In genomic region chr14:104868811-104869572, GRCh38 we compare ENCODE assay signal across 26 cellular contexts. TPM values are rescaled to one million over a fixed set of nuclear protein-coding genes. Genes with fewer than 3 reads are reported as not detected.
DNase-seq lines count a peak whose midpoint lies in the region; ATAC-seq and TF ChIP-seq lines count a peak whose summit lies in the region.
"Had no signal": no experiment of that assay in that cellular context is flagged by ENCODE, and none has a peak within 500 bp of the region (broad histone marks: within the 10 kb centered on the region; RNA-seq: fewer than 3 reads in every experiment).

No MANE protein-coding gene starts in this region.

- peak overlapping the region; percentile 52 for H2AK9ac ChIP-seq in IMR-90 (replicated peaks; ENCODE audit: low read depth, low read length, poor library complexity)

- peaks cover 25 to 73% of the 10 kb centered on the region in 2 experiments for H3K79me1 ChIP-seq in IMR-90 (ENCODE audit: low read depth in 1 of 2, low read length in 2 of 2)
- H3K79me1 ChIP-seq in mesenchymal stem cell (replicated peaks; ENCODE audit: low read length, poor library complexity, severe bottlenecking), result peaks cover 47% of the 10 kb centered on the region

- peaks cover 75% of the 10 kb centered on the region for H4K20me1 ChIP-seq in IMR-90 (ENCODE audit: insufficient read depth, low read length)

- H3K4me1 Mint-ChIP-seq in MCF 10A (ENCODE audit: insufficient read depth, unreplicated experiment), result peaks cover 27% of the 10 kb centered on the region

- H4K8ac ChIP-seq in IMR-90 (ENCODE audit: low read depth in 2 of 2, low read length in 2 of 2), result no peak overlapping the region
- no peak overlapping the region for H4K8ac ChIP-seq in mesenchymal stem cell (ENCODE audit: low read length)

- H3K27ac ChIP-seq in breast epithelium, result no peak overlapping the region
- no peak overlapping the region for H3K27ac ChIP-seq in IMR-90 (ENCODE audit: insufficient read depth, low read length)
- H3K27ac ChIP-seq in mesenchymal stem cell (ENCODE audit: low read length, poor library complexity, severe bottlenecking), result no peak overlapping the region
- H3K27ac ChIP-seq in sigmoid colon, result no peak overlapping the region
- H3K27ac ChIP-seq: GM23248, KMS-11 had no signal

- H3K36me3 Mint-ChIP-seq in MCF 10A (ENCODE audit: insufficient read depth, unreplicated experiment), result peaks cover 6% of the 10 kb centered on the region
- H3K36me3 Mint-ChIP-seq: CD4-positive, CD25-positive, alpha-beta regulatory T cell; IgD-negative memory B cell had no signal

- H2AK5ac ChIP-seq in IMR-90 (ENCODE audit: low read depth, low read length) (no peak overlapping the region), mesenchymal stem cell (ENCODE audit: low read length, severe bottlenecking) (no peak overlapping the region)

- TF ChIP-seq EP300 in sigmoid colon (IDR thresholded peaks at IDR 0.05), result no peak

- H4K5ac ChIP-seq in IMR-90 (ENCODE audit: low read depth, low read length), result no peak overlapping the region

- H2BK5ac ChIP-seq in IMR-90 (ENCODE audit: low read depth, low read length, poor library complexity, severe bottlenecking) (no peak overlapping the region), mesenchymal stem cell (ENCODE audit: low read depth, low read length, poor library complexity, severe bottlenecking) (no peak overlapping the region)

- H3K4ac ChIP-seq in IMR-90 (ENCODE audit: low read depth, low read length) (no peak overlapping the region), mesenchymal stem cell (ENCODE audit: low read depth in 1 of 2, low read length in 2 of 2) (no peak overlapping the region)

- BruUV-seq in MCF 10A (replicated peaks; lab: Mats Ljungman, UMichigan), result TSS peak; percentile 4
- no TSS peak for BruUV-seq in IMR-90 (replicated peaks; lab: Mats Ljungman, UMichigan)

- H3K56ac ChIP-seq in IMR-90 (ENCODE audit: extremely low read depth, insufficient read depth, low read length), result no peak overlapping the region

- POLR2A ChIA-PET in MCF 10A (lab: Yijun Ruan, JAX) (no interaction called here), IMR-90 (lab: Charles Lee; ENCODE audit: unreplicated experiment) (no interaction called here)

- in situ Hi-C loops in IMR-90 (cut with MboI; ENCODE audit: low sequenced_read_pairs), result no loop called here

- H3K4me3 Mint-ChIP-seq in MCF 10A (ENCODE audit: unreplicated experiment), result no peak overlapping the region

- no peak overlapping the region for H3K23ac ChIP-seq in IMR-90 (ENCODE audit: low read depth, low read length)
- no peak overlapping the region for H3K23ac ChIP-seq in mesenchymal stem cell (ENCODE audit: low read length in 2 of 2)

- no peak overlapping the region for H3K4me3 ChIP-seq in breast epithelium
- no peak overlapping the region for H3K4me3 ChIP-seq in IMR-90 (ENCODE audit: insufficient read depth, low read depth, low read length)
- no peak overlapping the region for H3K4me3 ChIP-seq in mesenchymal stem cell (ENCODE audit: insufficient read depth in 1 of 2, low read depth in 1 of 2, low read length in 2 of 2)
- H3K4me3 ChIP-seq in sigmoid colon, result no peak overlapping the region
- H3K4me3 ChIP-seq in lower leg skin (ENCODE audit: low read depth, poor library complexity, severe bottlenecking), result no peak overlapping the region
- H3K4me3 ChIP-seq: GM23248, HAP-1 had no signal

- H2BK20ac ChIP-seq in IMR-90 (ENCODE audit: low read depth, low read length), result no peak overlapping the region

- TF ChIP-seq POLR2A in breast epithelium (IDR thresholded peaks at IDR 0.05), result no peak
- no peak for TF ChIP-seq POLR2A in IMR-90 (IDR thresholded peaks at IDR 0.05; ENCODE audit: low read depth, low read length)
- no peak for TF ChIP-seq POLR2A in sigmoid colon (IDR thresholded peaks at IDR 0.05)
- TF ChIP-seq POLR2A in lower leg skin (IDR thresholded peaks at IDR 0.05), result no peak

- H3K27ac Mint-ChIP-seq in MCF 10A (ENCODE audit: low read depth, unreplicated experiment), result no peak overlapping the region
- H3K27ac Mint-ChIP-seq: CD4-positive, CD25-positive, alpha-beta regulatory T cell; IgD-negative memory B cell had no signal

- no peaks in the 10 kb centered on the region for H3K36me3 ChIP-seq in breast epithelium
- H3K36me3 ChIP-seq in IMR-90 (ENCODE audit: control insufficient read depth, insufficient read depth, low read length), result peaks cover 5% of the 10 kb centered on the region; the same call in 1 of the 2 replicates
- peaks cover 7 to 49% of the 10 kb centered on the region in 2 experiments for H3K36me3 ChIP-seq in mesenchymal stem cell (ENCODE audit: control insufficient read depth in 1 of 2, insufficient read depth in 2 of 2, low read depth in 1 of 2, low read length in 2 of 2)
- H3K36me3 ChIP-seq in sigmoid colon, result peaks cover 0 to 9% (median 2%) of the 10 kb centered on the region in 4 donors
- H3K36me3 ChIP-seq: HAP-1 had no signal

- no peak for ATAC-seq in IMR-90 (ENCODE audit: low read depth)
- ATAC-seq in GM21619 (IDR thresholded peaks at IDR 0.05; ENCODE audit: unreplicated experiment), result no peak
- ATAC-seq: PC-3 had no signal

- H3K9ac ChIP-seq in IMR-90 (ENCODE audit: low read depth, low read length) (no peak overlapping the region), mesenchymal stem cell (ENCODE audit: low read length) (no peak overlapping the region)
- H3K9ac ChIP-seq: GM23248, KMS-11 had no signal

- H3K4me2 ChIP-seq in IMR-90 (ENCODE audit: low read depth, low read length) (no peak overlapping the region), mesenchymal stem cell (ENCODE audit: low read length, poor library complexity, severe bottlenecking) (no peak overlapping the region)
- H3K4me2 ChIP-seq: KMS-11 had no signal

- TF ChIP-seq CTCF in MCF 10A (IDR thresholded peaks at IDR 0.05; ENCODE audit: unreplicated experiment) (no peak), breast epithelium (IDR thresholded peaks at IDR 0.05) (no peak), IMR-90 (conservative IDR thresholded peaks at IDR 0.05; ENCODE audit: low read depth, low read length) (no peak), sigmoid colon (IDR thresholded peaks at IDR 0.05) (no peak), lower leg skin (IDR thresholded peaks at IDR 0.05) (no peak)

- H3K27me3 ChIP-seq in breast epithelium (no peaks in the 10 kb centered on the region), IMR-90 (ENCODE audit: control insufficient read depth, insufficient read depth, low read length) (peaks cover 9% of the 10 kb centered on the region), mesenchymal stem cell (ENCODE audit: control insufficient read depth in 1 of 2, insufficient read depth in 1 of 2, low read length in 2 of 2) (peaks cover 0 to 8% of the 10 kb centered on the region in 2 experiments), sigmoid colon (peaks cover 0 to 9% (median 0%) of the 10 kb centered on the region in 3 donors)

- no peaks in the 10 kb centered on the region for H3K27me3 Mint-ChIP-seq in MCF 10A (ENCODE audit: insufficient read depth, unreplicated experiment)

- no peaks in the 10 kb centered on the region for H3K9me3 ChIP-seq in breast epithelium
- H3K9me3 ChIP-seq in IMR-90 (ENCODE audit: control insufficient read depth, insufficient read depth, low read length), result no peaks in the 10 kb centered on the region
- no peaks in the 10 kb centered on the region for H3K9me3 ChIP-seq in mesenchymal stem cell (ENCODE audit: control insufficient read depth, low read length)
- no peaks in the 10 kb centered on the region for H3K9me3 ChIP-seq in sigmoid colon
- H3K9me3 ChIP-seq: HAP-1 had no signal

- dilution Hi-C loops in IMR-90 (cut with HindIII; ENCODE audit: low sequenced_read_pairs, unreplicated experiment), result no loop called here

- H4K91ac ChIP-seq in IMR-90 (ENCODE audit: insufficient read depth, low read depth, low read length) (no peak overlapping the region), mesenchymal stem cell (ENCODE audit: low read length) (peak overlapping the region; percentile 3)

- intact Hi-C loops in MCF 10A (cut with micrococcal nuclease) (no loop called here), breast epithelium (cut with DNase I; ENCODE audit: low total_unique reads) (no loop called here), IMR-90 (cut with micrococcal nuclease) (loop anchor here (5.0 kb wide), 1 partner anchor 42 kb away; no protein-coding TSS in a partner anchor), sigmoid colon (cut with DNase I) (loop anchor here (5.0 kb wide), 1 partner anchor 102 kb away; no protein-coding TSS in a partner anchor), lower leg skin (cut with DNase I; ENCODE audit: low total_unique reads) (no loop called here)

- peaks cover 24% of the 10 kb centered on the region for H3K9me1 ChIP-seq in IMR-90 (ENCODE audit: insufficient read depth, low read length)

- no peak for DNase-seq in MCF 10A (ENCODE audit: unreplicated experiment)
- DNase-seq in breast epithelium (ENCODE audit: low spot score in 2 of 2), result no peak
- DNase-seq in IMR-90, result no peak
- DNase-seq in mesenchymal stem cell, result no peak
- DNase-seq in sigmoid colon, result peak; percentile 57
- DNase-seq in lower leg skin (ENCODE audit: low spot score in 2 of 2), result no peak
- DNase-seq in C1 segment of cervical spinal cord (lab: John Stamatoyannopoulos, UW), result no peak
- DNase-seq: CD4-positive, CD25-positive, alpha-beta regulatory T cell; DMS153; DND-41; GM23248; NCI-H1092; NCI-H1436 treated with DMSO at 0.1 percent for 48 hours; NCI-H187 treated with DMSO at 0.1 percent for 48 hours; NCI-H2171 treated with DMSO at 0.1 percent for 48 hours; NCI-H446; NCI-H524 treated with DMSO at 0.1 percent for 48 hours; NCI-H774; PC-3; SHP77 treated with DMSO at 0.1 percent for 48 hours had no signal

- 94% methylated on average over 6 of the region's 22 CpGs; no CpG with 5 or more reads in 1 of the 2 experiments for WGBS in IMR-90 (ENCODE audit: extremely low coverage in 2 of 2, insufficient read length in 1 of 2), 2 experiments
- WGBS in mesenchymal stem cell, result 93% methylated on average over 22 of the region's 22 CpGs
- 91 to 92% methylated on average over 22 of the region's 22 CpGs for WGBS in sigmoid colon, 2 donors
- 86 to 93% methylated on average over 17 to 22 of the region's 22 CpGs for WGBS in lower leg skin, 2 donors

- no peak overlapping the region for H2BK120ac ChIP-seq in IMR-90 (ENCODE audit: low read depth, low read length)
- H2BK120ac ChIP-seq in mesenchymal stem cell (ENCODE audit: low read depth, low read length), result no peak overlapping the region

- CTCF ChIA-PET in MCF 10A (lab: Yijun Ruan, JAX), result interaction anchor here (0.5 to 1.1 kb wide), 2 partner anchors 114 to 176 kb away, joined by 3 to 4 read pairs; no protein-coding TSS in a partner anchor
- CTCF ChIA-PET in IMR-90 (lab: Yijun Ruan, JAX), result no interaction called here

- TF ChIP-seq RAD21 in IMR-90 (IDR thresholded peaks at IDR 0.05; ENCODE audit: low read length), result no peak

- peaks cover 0 to 3% of the 10 kb centered on the region in 2 donors for H3K4me1 ChIP-seq in breast epithelium
- peaks cover 20% of the 10 kb centered on the region for H3K4me1 ChIP-seq in IMR-90 (ENCODE audit: control insufficient read depth, insufficient read depth, low read length)
- H3K4me1 ChIP-seq in mesenchymal stem cell (ENCODE audit: control insufficient read depth, insufficient read depth, low read depth, low read length), result peaks cover 55% of the 10 kb centered on the region
- peaks cover 0 to 45% (median 29%) of the 10 kb centered on the region in 4 donors for H3K4me1 ChIP-seq in sigmoid colon

- no peak overlapping the region for H2AFZ ChIP-seq in IMR-90 (replicated peaks; ENCODE audit: low read length, poor library complexity)
- H2AFZ ChIP-seq in mesenchymal stem cell (ENCODE audit: low read depth, low read length), result no peak overlapping the region
- H2AFZ ChIP-seq: GM23248 had no signal

- H3K18ac ChIP-seq in IMR-90 (ENCODE audit: low read depth, low read length), result no peak overlapping the region
- no peak overlapping the region for H3K18ac ChIP-seq in mesenchymal stem cell (ENCODE audit: low read depth in 1 of 2, low read length in 2 of 2)

- no peak overlapping the region for H2BK12ac ChIP-seq in mesenchymal stem cell (ENCODE audit: low read length in 2 of 2)

- no peaks in the 10 kb centered on the region for H3K9me3 Mint-ChIP-seq in MCF 10A (ENCODE audit: unreplicated experiment)
- H3K9me3 Mint-ChIP-seq: CD4-positive, CD25-positive, alpha-beta regulatory T cell; IgD-negative memory B cell had no signal

- no peak overlapping the region for H3K14ac ChIP-seq in IMR-90 (replicated peaks; ENCODE audit: low read depth, low read length)
- H3K14ac ChIP-seq in mesenchymal stem cell (ENCODE audit: low read length in 2 of 2), result no peak overlapping the region

- no peak overlapping the region for H2BK15ac ChIP-seq in IMR-90 (ENCODE audit: low read depth, low read length)
- no peak overlapping the region for H2BK15ac ChIP-seq in mesenchymal stem cell (ENCODE audit: low read depth, poor library complexity, severe bottlenecking)

RNA-seq across cellular contexts. Expression of gene CEP170B, which starts 3.9 kb away (rescaled TPM):
- total RNA-seq in MCF 10A (2022) (61.8 and 77.4 TPM in 2 replicates), breast epithelium (10 to 100 TPM; 10.1 to 14.8 (median 13.8) TPM), IMR-90 (2012; rRNA removed) (3.6 and 4.2 TPM in 2 replicates), sigmoid colon (10 to 100 TPM in 2 of 4 donors, 1 to 10 TPM in 2; 5.4 to 16.1 (median 11.4) TPM), lower leg skin (10 to 100 TPM; 41.8 to 80.8 (median 58.5) TPM)
- polyA plus RNA-seq in IMR-90 (2012; rRNA removed) (13.1 and 17.5 TPM in 2 replicates), sigmoid colon (10 to 100 TPM; 12.6 to 60.0 (median 22.4) TPM)
- polyA plus RNA-seq in IMR-90 (2012; cell fraction: cytosol; rRNA removed), result 8.0 and 13.1 TPM in 2 replicates
- 67.5 and 145 TPM in 2 replicates for polyA plus RNA-seq in IMR-90 (2012; cell fraction: nucleus; rRNA removed; ENCODE audit: low replicate concordance)
- 11.4 TPM for polyA plus RNA-seq in mesenchymal stem cell (2013, experiment 1 of 2)
- polyA plus RNA-seq in mesenchymal stem cell (2013, experiment 2 of 2), result 11.1 TPM
- polyA plus RNA-seq: IgD-negative memory B cell had no signal

RNA-seq across cellular contexts. Expression of gene PLD4, which starts 55.7 kb away (rescaled TPM):
- total RNA-seq in MCF 10A (2022) (not detected in 2 replicates), breast epithelium (1 to 10 TPM in 1 of 3 donors, under 1 TPM in 1, not detected in 1; 0.33 to 4.0 TPM), IMR-90 (2012; rRNA removed) (not detected in 2 replicates), sigmoid colon (1 to 10 TPM in 1 of 4 donors, under 1 TPM in 3; 0.28 to 1.5 (median 0.60) TPM), lower leg skin (1 to 10 TPM in 3 of 4 donors, under 1 TPM in 1; 0.84 to 2.6 (median 1.2) TPM)
- polyA plus RNA-seq in IMR-90 (2012; rRNA removed) (0.05 and 0.07 TPM in 2 replicates), sigmoid colon (1 to 10 TPM in 1 of 3 donors, not detected in 2; 7.1 TPM)
- 0.04 TPM in 1 of 2 replicates, not detected in the other for polyA plus RNA-seq in IMR-90 (2012; cell fraction: cytosol; rRNA removed)
- 0.12 and 0.14 TPM in 2 replicates for polyA plus RNA-seq in IMR-90 (2012; cell fraction: nucleus; rRNA removed; ENCODE audit: low replicate concordance)
- polyA plus RNA-seq in mesenchymal stem cell (2013, experiment 1 of 2), result 0.01 TPM
- polyA plus RNA-seq in mesenchymal stem cell (2013, experiment 2 of 2), result not detected
- total RNA-seq: A172; CD4-positive, CD25-positive, alpha-beta regulatory T cell; GM23248; RPMI7951 had no signal
- polyA plus RNA-seq: GM23248 had no signal

Comparison
In these comparisons a context has a peak if more than half of its experiments do, and no peak if none do; other contexts are left out.
1. intact Hi-C loops: an anchor here in IMR-90 (5.0 kb wide) and sigmoid colon (5.0 kb wide); none called in MCF 10A, breast epithelium and lower leg skin.